Comparison of ENCODE assay signal across 22 cellular contexts in the genomic region with DNA sequence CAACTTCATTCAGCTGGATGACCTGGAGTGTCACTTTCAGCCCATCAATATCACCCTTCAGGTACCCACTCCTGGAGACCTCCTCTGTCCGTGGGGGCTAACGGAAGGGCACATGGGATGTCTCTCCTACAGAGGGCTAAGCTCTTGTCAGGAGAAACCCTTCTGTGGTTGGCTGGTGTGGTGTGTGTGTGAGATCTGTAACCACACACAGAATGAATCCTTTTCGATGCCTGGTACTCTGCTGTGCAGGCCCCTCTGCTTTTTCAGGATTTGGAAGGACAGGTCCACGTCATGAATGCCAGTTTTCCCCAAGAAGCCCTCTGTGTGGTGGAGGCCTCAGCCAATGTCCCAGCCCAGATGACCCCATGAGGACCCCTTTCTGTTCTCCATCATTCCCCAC.
"Had no signal": no experiment of that assay in that cellular context is flagged by ENCODE, and none has a peak within 500 bp of the region (broad histone marks: within the 10 kb centered on the region; RNA-seq: fewer than 3 reads in every experiment).

No MANE protein-coding gene starts in this region.

- ATAC-seq: K562 had no signal

- H3K27me3 Mint-ChIP-seq: IgD-negative memory B cell had no signal

- H3K4me1 ChIP-seq: SJSA1 had no signal

- H3K4me3 Mint-ChIP-seq: IgD-negative memory B cell had no signal

- H3K4me1 Mint-ChIP-seq: IgD-negative memory B cell had no signal

- H3K4me3 ChIP-seq: K562, SJSA1, SK-N-MC had no signal

- H3K27me3 ChIP-seq: SJSA1 had no signal

- H3K36me3 ChIP-seq: SJSA1 had no signal

- H3K27ac Mint-ChIP-seq: IgD-negative memory B cell had no signal

- DNase-seq: Kasumi-1, MM.1S, NCI-H1092 treated with DMSO at 0.1 percent for 48 hours, NCI-H1436, NCI-H187, NCI-H2029, NCI-H2081 treated with DMSO at 0.1 percent for 48 hours, NCI-H2171 treated with DMSO at 0.1 percent for 48 hours, NCI-H345, NCI-H446 treated with DMSO at 0.1 percent for 48 hours, NCI-H510A treated with DMSO at 0.1 percent for 48 hours, NCI-H526 treated with DMSO at 0.1 percent for 48 hours, NCI-H748 treated with DMSO at 0.1 percent for 48 hours, Right ventricle myocardium superior, RPMI8226, SIG-M5 had no signal

- H3K9ac ChIP-seq: KMS-11 had no signal

- H3K27ac ChIP-seq: HL-60, KMS-11, SJSA1, SK-N-MC had no signal

- H3K9me3 Mint-ChIP-seq: IgD-negative memory B cell had no signal

- H3K4me2 ChIP-seq: KMS-11 had no signal

- H3K9me3 ChIP-seq: SJSA1 had no signal
